8 cellular contexts compared by ENCODE assay signal in the genomic region with DNA sequence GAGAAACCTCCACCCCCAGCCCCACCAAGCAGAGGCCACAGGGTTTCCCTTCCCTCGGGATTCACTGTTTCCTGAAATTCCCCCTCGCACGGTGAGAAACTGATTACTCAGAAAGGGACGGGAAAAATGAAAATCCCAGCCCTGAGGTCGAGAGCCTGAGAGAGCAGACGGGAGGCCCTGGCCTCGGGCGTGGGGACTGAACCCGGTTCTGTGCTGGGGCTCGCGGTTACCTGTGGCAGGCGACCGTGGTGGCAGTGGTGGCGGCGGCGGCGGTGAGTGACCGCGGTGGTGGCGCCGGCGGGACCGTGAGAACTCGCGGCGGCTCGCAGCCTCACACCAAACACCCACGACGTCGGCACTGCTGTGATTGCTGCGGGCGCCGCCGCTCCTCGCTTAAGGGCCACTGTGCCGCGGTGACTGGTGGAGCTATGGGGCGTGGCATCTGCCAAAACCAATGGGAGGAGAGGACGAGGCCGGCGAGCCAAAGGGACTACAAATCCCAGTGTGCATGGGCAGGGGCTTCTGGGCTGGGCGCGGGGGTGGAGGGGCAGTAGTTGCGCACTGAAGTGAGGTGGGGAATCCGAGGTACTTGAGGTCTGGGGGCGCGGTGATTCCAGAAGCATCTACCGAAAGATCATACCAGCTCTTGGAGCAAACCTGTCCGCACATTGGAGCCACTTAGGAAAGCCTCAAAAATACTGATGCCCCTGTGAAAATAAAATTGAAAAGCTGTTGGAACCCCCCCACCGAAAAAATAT. TPM values are rescaled to one million over a fixed set of nuclear protein-coding genes. Genes with fewer than 3 reads are reported as not detected.
DNase-seq lines count a peak whose midpoint lies in the region; ATAC-seq, FAIRE-seq and TF ChIP-seq lines count a peak whose summit lies in the region.

A gene (minus strand): TSS at position 369 of the 758 bp plus-strand sequence. CDS start 15,841 bp downstream, outside the sequence.

- H3K36me3 ChIP-seq in right lobe of liver = no peaks in the 10 kb centered on the region

- ATAC-seq in GM18861 (IDR thresholded peaks at IDR 0.05; ENCODE audit: unreplicated experiment) (peak; percentile 75), HG03097 (IDR thresholded peaks at IDR 0.05; ENCODE audit: low FRiP score, unreplicated experiment) (peak; percentile 74), right lobe of liver (peak; percentile 94 to 99 (median 97))
- peak; percentile 88 for ATAC-seq in activated CD8-positive, alpha-beta T cell treated with anti-CD3 and anti-CD28 coated beads, Interleukin-2, amount 10 ng/mL, durations not matched to agents 7 days and 5 days

- intact Hi-C loops in right lobe of liver (cut with DNase I) = no loop called here

- peaks cover 54% of the 10 kb centered on the region for H3K27me3 Mint-ChIP-seq in activated CD8-positive, alpha-beta T cell treated with anti-CD3 and anti-CD28 coated beads, Interleukin-2, amount 10 ng/mL, durations not matched to agents 7 days and 5 days (ENCODE audit: low read depth)

- no peaks in the 10 kb centered on the region for H3K27me3 ChIP-seq in right lobe of liver

- no peaks in the 10 kb centered on the region for H3K9me3 Mint-ChIP-seq in activated CD8-positive, alpha-beta T cell treated with anti-CD3 and anti-CD28 coated beads, Interleukin-2, amount 10 ng/mL, durations not matched to agents 7 days and 5 days (ENCODE audit: insufficient read depth)

- H3K4me3 ChIP-seq in right lobe of liver = peak within 1 kb of the TSS; percentile 69 to 74 (median 71)

- CTCF ChIA-PET in activated CD8-positive, alpha-beta T cell treated with anti-CD3 and anti-CD28 coated beads, Interleukin-2, amount 10 ng/mL, durations not matched to agents 7 days and 5 days (lab: Charles Lee) = interaction anchor here (1.3 to 1.5 kb wide), 2 partner anchors 32 to 36 kb away, joined by 3 to 5 read pairs; no protein-coding TSS in a partner anchor

- POLR2A ChIA-PET in activated CD8-positive, alpha-beta T cell treated with anti-CD3 and anti-CD28 coated beads, Interleukin-2, amount 10 ng/mL, durations not matched to agents 7 days and 5 days (lab: Charles Lee) = interaction anchor here (0.5 kb wide), 1 partner anchor 40 kb away, joined by 3 read pairs; no protein-coding TSS in a partner anchor

- peak in 1 of 4 donors; percentile 4 for TF ChIP-seq CTCF in right lobe of liver (IDR thresholded peaks at IDR 0.05)

- WGBS in right lobe of liver (ENCODE audit: insufficient coverage, low coverage, low lambda C conversion rate, missing lambda C conversion rate) = 6% methylated on average over 23 of the region's 50 CpGs

- TF ChIP-seq POLR2A in right lobe of liver (IDR thresholded peaks at IDR 0.05) = peak; percentile 99

- peak within 1 kb of the TSS; percentile 85 to 90 (median 86) for H3K27ac ChIP-seq in right lobe of liver

- H3K4me1 Mint-ChIP-seq in activated CD8-positive, alpha-beta T cell treated with anti-CD3 and anti-CD28 coated beads, Interleukin-2, amount 10 ng/mL, durations not matched to agents 7 days and 5 days (ENCODE audit: low read depth) = peaks cover 47% of the 10 kb centered on the region

- DNase-seq in NCI-H446 treated with DMSO at 0.1 percent for 48 hours (lab: John Stamatoyannopoulos, UW) (peak; percentile 89), ecto neural progenitor cell (ENCODE audit: low spot score) (peak; percentile 97), right lobe of liver (peak; percentile 97 to 98 (median 97))
- peak; percentile 75 for DNase-seq in activated CD8-positive, alpha-beta T cell treated with anti-CD3 and anti-CD28 coated beads, Interleukin-2, amount 10 ng/mL, durations not matched to agents 7 days and 5 days
- peak; percentile 79 for DNase-seq in stimulated activated CD4-positive, alpha-beta T cell treated with anti-CD3 and anti-CD28 coated beads, Interleukin-4, amount 100 ng/mL, for 1 hour

- H3K9me3 ChIP-seq in right lobe of liver = no peaks in the 10 kb centered on the region

- H3K27ac Mint-ChIP-seq in activated CD8-positive, alpha-beta T cell treated with anti-CD3 and anti-CD28 coated beads, Interleukin-2, amount 10 ng/mL, durations not matched to agents 7 days and 5 days = no peak within 1 kb of the TSS

- peak within 1 kb of the TSS; percentile 65 for H3K4me3 Mint-ChIP-seq in activated CD8-positive, alpha-beta T cell treated with anti-CD3 and anti-CD28 coated beads, Interleukin-2, amount 10 ng/mL, durations not matched to agents 7 days and 5 days

- H3K4me1 ChIP-seq in right lobe of liver = peaks cover 0 to 15% (median 3%) of the 10 kb centered on the region in 4 donors

- peaks cover 2% of the 10 kb centered on the region for H3K36me3 Mint-ChIP-seq in activated CD8-positive, alpha-beta T cell treated with anti-CD3 and anti-CD28 coated beads, Interleukin-2, amount 10 ng/mL, durations not matched to agents 7 days and 5 days (ENCODE audit: low read depth)

- FAIRE-seq in A204.1 (lab: Jason Lieb, UNC) = peak; percentile 73

RNA-seq across cellular contexts. Expression of the gene that starts here (rescaled TPM):
- under 1 TPM; 0.73 to 0.76 TPM for total RNA-seq in activated CD8-positive, alpha-beta T cell treated with anti-CD3 and anti-CD28 coated beads, Interleukin-2, amount 10 ng/mL, durations not matched to agents 7 days and 5 days
- total RNA-seq in right lobe of liver = 100 to 1,000 TPM in 1 of 6 experiments, 10 to 100 TPM in 5; 39.6 to 111 (median 49.3) TPM

Comparison
In these comparisons a context has a peak if more than half of its experiments do, and no peak if none do; other contexts are left out.
1. Peak in every context shown above with its lines: DNase-seq, ATAC-seq, H3K4me3 ChIP-seq and H3K27ac ChIP-seq.
2. RNA of the gene that starts here (total RNA-seq): 39.6 to 111 TPM in right lobe of liver; 0.73 to 0.76 TPM in activated CD8-positive, alpha-beta T cell treated with anti-CD3 and anti-CD28 coated beads, Interleukin-2, amount 10 ng/mL, durations not matched to agents 7 days and 5 days; every median in the first group is over 10 times any median in the second.
3. Peak in DNase-seq and ATAC-seq in activated CD8-positive, alpha-beta T cell treated with anti-CD3 and anti-CD28 coated beads, Interleukin-2, amount 10 ng/mL, durations not matched to agents 7 days and 5 days; RNA of the gene not detected or under 1 TPM.